Comparison of ENCODE assay signal across 18 cellular contexts in genomic region chr4:14386196-14386595, GRCh38.
"Had no signal": no experiment of that assay in that cellular context is flagged by ENCODE, and none has a peak within 500 bp of the region (broad histone marks: within the 10 kb centered on the region; RNA-seq: fewer than 3 reads in every experiment).

No MANE protein-coding gene starts in this region.

- ATAC-seq: activated CD4-positive, CD25-positive, alpha-beta regulatory T cell treated with anti-CD3 and anti-CD28 coated beads, Interleukin-2, amount 50 U/mL, for 24 hours; activated CD8-positive, alpha-beta T cell treated with anti-CD3 and anti-CD28 coated beads, Interleukin-2, amount 10 ng/mL, durations not matched to agents 7 days and 5 days; activated T-cell treated with anti-CD3 and anti-CD28 coated beads, Interleukin-2, amount 50 U/mL, for 4 hours; lower lobe of right lung; natural killer cell treated with Interleukin-12 subunit alpha and Interleukin-12 subunit beta and Interleukin-15 and Interleukin-18, amount 100 ng/mL, for 72 hours had no signal

- H3K9me3 Mint-ChIP-seq: activated CD4-positive, alpha-beta T cell treated with anti-CD3 and anti-CD28 coated beads, Interleukin-2, amount 10 ng/mL, durations not matched to agents 7 days and 5 days; activated naive CD4-positive, alpha-beta T cell treated with anti-CD3 and anti-CD28 coated beads for 36 hours; activated T-cell treated with anti-CD3 and anti-CD28 coated beads, Interleukin-2, amount 50 U/mL, for 4 hours; mesothelial cell of epicardium had no signal

- H3K4me3 ChIP-seq: esophagus muscularis mucosa, hepatocyte, lower lobe of right lung, thyroid gland had no signal

- DNase-seq: activated CD4-positive, alpha-beta T cell treated with anti-CD3 and anti-CD28 coated beads, Interleukin-2, amount 10 ng/mL, durations not matched to agents 7 days and 5 days; activated CD8-positive, alpha-beta T cell treated with anti-CD3 and anti-CD28 coated beads, Interleukin-2, amount 10 ng/mL, durations not matched to agents 7 days and 5 days; activated naive CD4-positive, alpha-beta T cell treated with anti-CD3 and anti-CD28 coated beads for 36 hours; activated T-cell treated with anti-CD3 and anti-CD28 coated beads, Interleukin-2, amount 50 U/mL, for 4 hours; cortex of kidney; foreskin fibroblast; left colon; lower lobe of right lung; retina; stimulated activated CD4-positive, alpha-beta T cell treated with anti-CD3 and anti-CD28 coated beads, Interleukin-2, amount 100 ng/mL, for 24 hours; stimulated activated naive CD4-positive, alpha-beta T cell treated with Interleukin-2 at 50 U/mL for 16 hours; T1000; thyroid gland had no signal

- H3K36me3 Mint-ChIP-seq: mesothelial cell of epicardium; natural killer cell treated with Interleukin-12 subunit alpha and Interleukin-12 subunit beta and Interleukin-15 and Interleukin-18, amount 100 ng/mL, for 72 hours had no signal

- H3K4me1 Mint-ChIP-seq: mesothelial cell of epicardium had no signal

- H3K27ac Mint-ChIP-seq: activated CD4-positive, alpha-beta T cell treated with anti-CD3 and anti-CD28 coated beads, Interleukin-2, amount 10 ng/mL, durations not matched to agents 7 days and 5 days; activated CD8-positive, alpha-beta T cell treated with anti-CD3 and anti-CD28 coated beads, Interleukin-2, amount 10 ng/mL, durations not matched to agents 7 days and 5 days; activated naive CD4-positive, alpha-beta T cell treated with anti-CD3 and anti-CD28 coated beads for 36 hours; mesothelial cell of epicardium; natural killer cell treated with Interleukin-12 subunit alpha and Interleukin-12 subunit beta and Interleukin-15 and Interleukin-18, amount 100 ng/mL, for 72 hours had no signal

- H3K27ac ChIP-seq: esophagus muscularis mucosa, hepatocyte, lower lobe of right lung, thyroid gland had no signal

- H3K9me3 ChIP-seq: esophagus muscularis mucosa, lower lobe of right lung, thyroid gland had no signal

- H3K27me3 Mint-ChIP-seq: activated CD4-positive, alpha-beta T cell treated with anti-CD3 and anti-CD28 coated beads, Interleukin-2, amount 10 ng/mL, durations not matched to agents 7 days and 5 days had no signal

- H2AFZ ChIP-seq: hepatocyte had no signal

- H3K4me2 ChIP-seq: hepatocyte had no signal

- H3K4me1 ChIP-seq: lower lobe of right lung, thyroid gland had no signal

- H3K4me3 Mint-ChIP-seq: activated CD4-positive, alpha-beta T cell treated with anti-CD3 and anti-CD28 coated beads, Interleukin-2, amount 10 ng/mL, durations not matched to agents 7 days and 5 days; activated CD8-positive, alpha-beta T cell treated with anti-CD3 and anti-CD28 coated beads, Interleukin-2, amount 10 ng/mL, durations not matched to agents 7 days and 5 days; activated naive CD4-positive, alpha-beta T cell treated with anti-CD3 and anti-CD28 coated beads for 36 hours; activated T-cell treated with anti-CD3 and anti-CD28 coated beads, Interleukin-2, amount 50 U/mL, for 4 hours; mesothelial cell of epicardium; natural killer cell treated with Interleukin-12 subunit alpha and Interleukin-12 subunit beta and Interleukin-15 and Interleukin-18, amount 100 ng/mL, for 72 hours had no signal

- H3K36me3 ChIP-seq: esophagus muscularis mucosa, lower lobe of right lung, thyroid gland had no signal

- H3K27me3 ChIP-seq: esophagus muscularis mucosa, hepatocyte, thyroid gland had no signal

- H3K79me2 ChIP-seq: hepatocyte had no signal
